Comparison of ENCODE assay signal across 8 cellular contexts in genomic region chr4:73258668-73259551, GRCh38. TPM values are rescaled to one million over a fixed set of nuclear protein-coding genes. Genes with fewer than 3 reads are reported as not detected.
DNase-seq lines count a peak whose midpoint lies in the region; TF ChIP-seq lines count a peak whose summit lies in the region.

TSS of gene ANKRD17 (minus strand) at chr4:73258798. CDS start at chr4:73258668, 130 bp downstream.

- TF ChIP-seq CTCF in H9 (conservative IDR thresholded peaks at IDR 0.05) = no peak
- TF ChIP-seq CTCF in fibroblast of villous mesenchyme (IDR thresholded peaks at IDR 0.05; ENCODE audit: insufficient read depth, low read depth, low read length) = no peak
- TF ChIP-seq CTCF in neural crest cell (conservative IDR thresholded peaks at IDR 0.05) = peak; percentile 11

- peak within 1 kb of the TSS; percentile 3 for H2BK12ac ChIP-seq in H9 (ENCODE audit: insufficient read length, low read depth, low read length)

- no peaks in the 10 kb centered on the region for H4K20me1 ChIP-seq in H9 (ENCODE audit: control insufficient read depth, insufficient read depth, insufficient read length)

- H3K4me3 Mint-ChIP-seq in H9 = peak within 1 kb of the TSS; percentile 100
- H3K4me3 Mint-ChIP-seq in neural crest cell = peak within 1 kb of the TSS; percentile 100

- H2AK5ac ChIP-seq in H9 (ENCODE audit: insufficient read length, low read length) = no peak within 1 kb of the TSS

- H3K56ac ChIP-seq in H9 (ENCODE audit: insufficient read length, low read depth, low read length) = peak within 1 kb of the TSS; percentile 69

- in situ Hi-C loops in G401 (cut with HindIII; ENCODE audit: low sequenced_read_pairs) = no loop called here

- peak within 1 kb of the TSS; percentile 99 to 100 (median 99) for H3K27ac Mint-ChIP-seq in H9
- peak within 1 kb of the TSS; percentile 100 for H3K27ac Mint-ChIP-seq in neural crest cell (ENCODE audit: unreplicated experiment)

- H2BK15ac ChIP-seq in H9 (ENCODE audit: low read depth, low read length) = no peak within 1 kb of the TSS

- H3K23ac ChIP-seq in H9 (ENCODE audit: insufficient read length, low read depth, low read length) = no peak within 1 kb of the TSS

- peak within 1 kb of the TSS; percentile 100 for H3K18ac ChIP-seq in H9 (ENCODE audit: insufficient read length, low read depth, low read length)

- peak within 1 kb of the TSS; percentile 91 for H3K4me2 ChIP-seq in H9 (ENCODE audit: insufficient read depth, insufficient read length, low read length)

- DNase-seq in G401 (ENCODE audit: low spot score) = peak; percentile 94
- DNase-seq in H9 = peak; percentile 93
- peak; percentile 86 for DNase-seq in MG63
- DNase-seq in SHP77 treated with DMSO at 0.1 percent for 48 hours (lab: John Stamatoyannopoulos, UW) = peak; percentile 87
- peak; percentile 87 for DNase-seq in activated gamma-delta T cell (lab: John Stamatoyannopoulos, UW)
- peak; percentile 96 for DNase-seq in fibroblast of villous mesenchyme (ENCODE audit: low read depth)
- peak; percentile 84 for DNase-seq in neural crest cell (ENCODE audit: low read depth, low spot score)

- peaks cover 23% of the 10 kb centered on the region; the same call in 1 of the 2 replicates for H3K79me2 ChIP-seq in H9 (ENCODE audit: insufficient read depth, low read length)

- H3K27me3 ChIP-seq in H9 (ENCODE audit: insufficient read depth, low read length) (no peaks in the 10 kb centered on the region), MG63 (no peaks in the 10 kb centered on the region), stomach smooth muscle (ENCODE audit: control insufficient read depth in 1 of 2, insufficient read depth in 2 of 2, low read length in 2 of 2) (no peaks in the 10 kb centered on the region)

- peak within 1 kb of the TSS; percentile 66 for H2BK5ac ChIP-seq in H9 (ENCODE audit: insufficient read length, low read length)

- no CpG with 5 or more reads among the region's 79 CpGs for WGBS in H9 (ENCODE audit: extremely low coverage, insufficient read length, low lambda C conversion rate)

- H3K9me3 Mint-ChIP-seq in H9 = peaks cover 0 to 5% of the 10 kb centered on the region in 2 experiments; a peak in 3 of 5 replicates
- H3K9me3 Mint-ChIP-seq in neural crest cell = no peaks in the 10 kb centered on the region

- no peak within 1 kb of the TSS for H4K8ac ChIP-seq in H9 (replicated peaks; ENCODE audit: insufficient read length, low read depth, low read length)

- H3K27me3 Mint-ChIP-seq in H9 (ENCODE audit: low read depth) (no peaks in the 10 kb centered on the region), neural crest cell (ENCODE audit: low read depth) (peaks cover 2% of the 10 kb centered on the region)

- peak within 1 kb of the TSS; percentile 86 for H3K27ac ChIP-seq in H9 (ENCODE audit: insufficient read length, low read depth, low read length)
- peak within 1 kb of the TSS; percentile 97 for H3K27ac ChIP-seq in stomach smooth muscle (ENCODE audit: low read length)

- peak within 1 kb of the TSS; percentile 97 for H2BK120ac ChIP-seq in H9 (ENCODE audit: low read depth, low read length, poor library complexity, severe bottlenecking)

- H3K23me2 ChIP-seq in H9 (ENCODE audit: insufficient read length, low read depth, low read length, poor library complexity, severe bottlenecking) = peaks cover 8% of the 10 kb centered on the region

- H3K4me1 Mint-ChIP-seq in H9 (peaks cover 21 to 28% of the 10 kb centered on the region in 2 experiments), neural crest cell (peaks cover 51% of the 10 kb centered on the region)

- H4K91ac ChIP-seq in H9 (ENCODE audit: insufficient read length, low read depth, low read length) = no peak within 1 kb of the TSS

- H3K36me3 Mint-ChIP-seq in H9 (ENCODE audit: insufficient read depth in 1 of 3, low read depth in 3 of 3) = peaks cover 9 to 19% (median 13%) of the 10 kb centered on the region in 3 experiments
- H3K36me3 Mint-ChIP-seq in neural crest cell (ENCODE audit: low read depth) = peaks cover 4% of the 10 kb centered on the region

- H3K79me1 ChIP-seq in H9 (ENCODE audit: insufficient read depth, low read depth, low read length, poor library complexity, severe bottlenecking) = no peaks in the 10 kb centered on the region

- H2AFZ ChIP-seq in H9 (ENCODE audit: low read length) = peak within 1 kb of the TSS; percentile 97

- H3K9ac ChIP-seq in H9 (ENCODE audit: extremely low read depth, insufficient read length, low read length) = peak within 1 kb of the TSS; percentile 97
- peak within 1 kb of the TSS; percentile 90 to 97 for H3K9ac ChIP-seq in stomach smooth muscle (ENCODE audit: low read length in 2 of 2)

- H3K36me3 ChIP-seq in MG63 (peaks cover 17% of the 10 kb centered on the region), stomach smooth muscle (ENCODE audit: control insufficient read depth in 2 of 2, insufficient read depth in 2 of 2, low read length in 2 of 2) (no peaks in the 10 kb centered on the region)

- no peaks in the 10 kb centered on the region for H3K4me1 ChIP-seq in H9 (ENCODE audit: insufficient read depth, low read length)
- H3K4me1 ChIP-seq in stomach smooth muscle (ENCODE audit: control insufficient read depth, insufficient read depth, low read length) = peaks cover 2% of the 10 kb centered on the region

- peak within 1 kb of the TSS; percentile 83 for H3K4me3 ChIP-seq in MG63
- H3K4me3 ChIP-seq in fibroblast of villous mesenchyme (ENCODE audit: low read depth, low read length) = peak within 1 kb of the TSS; percentile 99
- peak within 1 kb of the TSS; percentile 85 to 91 for H3K4me3 ChIP-seq in stomach smooth muscle (ENCODE audit: low read length in 2 of 2)

- H3K4ac ChIP-seq in H9 (ENCODE audit: low read depth, low read length) = peak within 1 kb of the TSS; percentile 56; the same call in 1 of the 2 replicates

- H4K5ac ChIP-seq in H9 (ENCODE audit: insufficient read length, low read depth, low read length) = peak within 1 kb of the TSS; percentile 10

- peak within 1 kb of the TSS; percentile 99 for H3K14ac ChIP-seq in H9 (ENCODE audit: insufficient read depth, low read length)

- H3T11ph ChIP-seq in H9 (ENCODE audit: low read length) = peak within 1 kb of the TSS; percentile 84

- H2BK20ac ChIP-seq in H9 (ENCODE audit: low read depth, low read length, poor library complexity, severe bottlenecking) = no peak within 1 kb of the TSS

- H3K9me3 ChIP-seq in H9 (ENCODE audit: control insufficient read depth, low read depth, low read length) (no peaks in the 10 kb centered on the region), MG63 (no peaks in the 10 kb centered on the region), stomach smooth muscle (ENCODE audit: control insufficient read depth in 2 of 2, low read length in 2 of 2) (no peaks in the 10 kb centered on the region)

RNA-seq across cellular contexts. Expression of gene ANKRD17, which starts in this region (rescaled TPM):
- 38.7 and 50.5 TPM in 2 replicates for total RNA-seq in G401 (2014; rRNA removed; shearing (Covaris generic))
- total RNA-seq in H9 (2021) (79.8 and 82.4 TPM in 2 replicates), fibroblast of villous mesenchyme (53.5 and 80.7 TPM in 2 replicates), neural crest cell (87.9 and 91.3 TPM in 2 replicates)
- total RNA-seq in MG63 (2014; rRNA removed; shearing (Covaris generic); ENCODE audit: low replicate concordance) = 18.8 and 21.2 TPM in 2 replicates

Comparison
In these comparisons a context has a peak if more than half of its experiments do, and no peak if none do; other contexts are left out.
1. Peak in every context shown above with its lines: DNase-seq, H3K4me3 ChIP-seq and H3K27ac ChIP-seq.